Comparison of ENCODE assay signal across 23 cellular contexts in genomic region chr19:1944916-1945561, GRCh38. TPM values are rescaled to one million over a fixed set of nuclear protein-coding genes. Genes with fewer than 3 reads are reported as not detected.
DNase-seq lines count a peak whose midpoint lies in the region; ATAC-seq and TF ChIP-seq lines count a peak whose summit lies in the region.
"Had no signal": no experiment of that assay in that cellular context is flagged by ENCODE, and none has a peak within 500 bp of the region (broad histone marks: within the 10 kb centered on the region; RNA-seq: fewer than 3 reads in every experiment).

No MANE protein-coding gene starts in this region.

- TF ChIP-seq POLR2A in HCT116 (IDR thresholded peaks at IDR 0.05; ENCODE audit: borderline replicate concordance, extremely low read depth, insufficient read depth, insufficient read length): no peak

- no peaks in the 10 kb centered on the region for H3K9me3 Mint-ChIP-seq in activated CD8-positive, alpha-beta memory T cell treated with anti-CD3 and anti-CD28 coated beads, Interleukin-2, amount 10 ng/mL, durations not matched to agents 7 days and 5 days (ENCODE audit: low read depth)
- no peaks in the 10 kb centered on the region for H3K9me3 Mint-ChIP-seq in dendritic cell treated with granulocyte-macrophage colony-stimulating factor and Interleukin-4, amounts not matched to agents 40 ng/mL and 50 ng/mL, for 4 days

- no TSS peak for BruUV-seq in HCT116 (replicated peaks; lab: Mats Ljungman, UMichigan)

- H2AFZ ChIP-seq in HCT116 (ENCODE audit: low read depth, low read length, poor library complexity, severe bottlenecking) (no peak overlapping the region), trophoblast cell (ENCODE audit: insufficient read depth, low read length, poor library complexity) (no peak overlapping the region)

- H2BK120ac ChIP-seq in trophoblast cell (ENCODE audit: insufficient read depth, low read length, poor library complexity): no peak overlapping the region

- H3K36me3 ChIP-seq in HCT116 (ENCODE audit: control insufficient read depth in 1 of 2, insufficient read depth in 2 of 2, low read length in 2 of 2) (0 out of 4 replicates have a peak, but pooled peaks cover 0 to 6% of the 10 kb centered on the region in 2 experiments), trophoblast cell (ENCODE audit: control insufficient read depth in 1 of 2, insufficient read depth in 2 of 2, low read length in 2 of 2) (peaks cover 13 to 16% of the 10 kb centered on the region in 2 experiments)
- H3K36me3 ChIP-seq: cardiac muscle cell, MG63 had no signal

- H3K9me3 ChIP-seq in HCT116 (ENCODE audit: control insufficient read depth in 1 of 2, insufficient read depth in 1 of 2, low read depth in 1 of 2, low read length in 2 of 2) (no peaks in the 10 kb centered on the region), trophoblast cell (ENCODE audit: insufficient read depth, low read depth, low read length) (peaks cover 3% of the 10 kb centered on the region)
- H3K9me3 ChIP-seq: esophagus squamous epithelium, MG63, testis had no signal

- H3K27ac ChIP-seq in HCT116 (ENCODE audit: low read depth, low read length) (peak overlapping the region; percentile 20; the same call in 1 of the 2 replicates), trophoblast cell (ENCODE audit: low read depth, low read length) (no peak overlapping the region)
- H3K27ac ChIP-seq: cardiac muscle cell, testis had no signal

- H3K23ac ChIP-seq in trophoblast cell (ENCODE audit: low read length): no peak overlapping the region

- no peak for DNase-seq in activated CD8-positive, alpha-beta memory T cell treated with anti-CD3 and anti-CD28 coated beads, Interleukin-2, amount 10 ng/mL, durations not matched to agents 7 days and 5 days
- DNase-seq in activated CD8-positive, alpha-beta memory T cell treated with anti-CD3 and anti-CD28 coated beads, Interleukin-2, amount 50 U/mL, for 48 hours: no peak
- DNase-seq in HCT116 (ENCODE audit: low read depth, low spot score) (no peak), trophoblast cell (no peak), NCI-H345 treated with DMSO at 0.1 percent for 48 hours (lab: John Stamatoyannopoulos, UW; ENCODE audit: unreplicated experiment) (no peak), amygdala (lab: John Stamatoyannopoulos, UW) (no peak), NCI-H1694 treated with DMSO at 0.1 percent for 48 hours (lab: John Stamatoyannopoulos, UW) (no peak)
- DNase-seq: activated CD4-positive, alpha-beta T cell treated with anti-CD3 and anti-CD28 coated beads for 36 hours; activated naive CD4-positive, alpha-beta T cell treated with anti-CD3 and anti-CD28 coated beads, Interleukin-2, amount 50 U/mL, for 16 hours; aorta; cortex of kidney; DMS79; esophagus squamous epithelium; GF-D8; HCEC 1CT; MG63; NCI-H2081; NCI-H2227 treated with DMSO at 0.1 percent for 48 hours; occipital lobe; stimulated activated naive CD4-positive, alpha-beta T cell treated with Interleukin-2 at 50 U/mL for 16 hours had no signal

- H3K4me3 Mint-ChIP-seq in activated CD8-positive, alpha-beta memory T cell treated with anti-CD3 and anti-CD28 coated beads, Interleukin-2, amount 10 ng/mL, durations not matched to agents 7 days and 5 days: no peak overlapping the region
- H3K4me3 Mint-ChIP-seq in dendritic cell treated with granulocyte-macrophage colony-stimulating factor and Interleukin-4, amounts not matched to agents 40 ng/mL and 50 ng/mL, for 4 days: peak overlapping the region; percentile 93
- H3K4me3 Mint-ChIP-seq: activated CD4-positive, alpha-beta T cell treated with anti-CD3 and anti-CD28 coated beads for 36 hours had no signal

- H4K8ac ChIP-seq in trophoblast cell (ENCODE audit: low read depth, low read length): no peak overlapping the region

- intact Hi-C loops in HCT116 (cut with micrococcal nuclease): no loop called here
- intact Hi-C loops in dendritic cell treated with granulocyte-macrophage colony-stimulating factor and Interleukin-4, amounts not matched to agents 40 ng/mL and 50 ng/mL, for 4 days (cut with micrococcal nuclease): no loop called here

- H3K79me2 ChIP-seq in HCT116 (ENCODE audit: insufficient read depth, low read length) (peaks cover 83% of the 10 kb centered on the region), trophoblast cell (ENCODE audit: control insufficient read depth, insufficient read depth, low read length, poor library complexity) (peaks cover 62% of the 10 kb centered on the region)

- H2AK5ac ChIP-seq in trophoblast cell (ENCODE audit: low read length): no peak overlapping the region

- CTCF ChIA-PET in activated CD8-positive, alpha-beta memory T cell treated with anti-CD3 and anti-CD28 coated beads, Interleukin-2, amount 10 ng/mL, durations not matched to agents 7 days and 5 days (lab: Charles Lee): interaction anchor here (1.1 to 3.0 kb wide), 10 partner anchors 9 to 108 kb away, joined by 3 to 9 read pairs (median 4); no protein-coding TSS in a partner anchor
- CTCF ChIA-PET in HCT116 (lab: Charles Lee): no interaction called here

- no peak overlapping the region for H4K12ac ChIP-seq in trophoblast cell (ENCODE audit: low read depth, low read length)

- H3K18ac ChIP-seq in trophoblast cell (ENCODE audit: low read length): no peak overlapping the region

- H3K27ac Mint-ChIP-seq in activated CD8-positive, alpha-beta memory T cell treated with anti-CD3 and anti-CD28 coated beads, Interleukin-2, amount 10 ng/mL, durations not matched to agents 7 days and 5 days: peak overlapping the region; percentile 40
- H3K27ac Mint-ChIP-seq in dendritic cell treated with granulocyte-macrophage colony-stimulating factor and Interleukin-4, amounts not matched to agents 40 ng/mL and 50 ng/mL, for 4 days: peak overlapping the region; percentile 97
- H3K27ac Mint-ChIP-seq: activated CD4-positive, alpha-beta T cell treated with anti-CD3 and anti-CD28 coated beads for 36 hours had no signal

- no CpG with 5 or more reads among the region's 30 CpGs for WGBS in trophoblast cell (ENCODE audit: extremely low coverage, insufficient coverage, insufficient read length)

- H3K4ac ChIP-seq in trophoblast cell (ENCODE audit: low read depth, low read length): peak overlapping the region; percentile 98

- peaks cover 25% of the 10 kb centered on the region for H3K4me1 Mint-ChIP-seq in activated CD8-positive, alpha-beta memory T cell treated with anti-CD3 and anti-CD28 coated beads, Interleukin-2, amount 10 ng/mL, durations not matched to agents 7 days and 5 days
- peaks cover 68% of the 10 kb centered on the region for H3K4me1 Mint-ChIP-seq in dendritic cell treated with granulocyte-macrophage colony-stimulating factor and Interleukin-4, amounts not matched to agents 40 ng/mL and 50 ng/mL, for 4 days (ENCODE audit: low read depth)

- no peaks in the 10 kb centered on the region for H3K27me3 Mint-ChIP-seq in activated CD8-positive, alpha-beta memory T cell treated with anti-CD3 and anti-CD28 coated beads, Interleukin-2, amount 10 ng/mL, durations not matched to agents 7 days and 5 days
- H3K27me3 Mint-ChIP-seq in dendritic cell treated with granulocyte-macrophage colony-stimulating factor and Interleukin-4, amounts not matched to agents 40 ng/mL and 50 ng/mL, for 4 days: no peaks in the 10 kb centered on the region
- H3K27me3 Mint-ChIP-seq: activated CD4-positive, alpha-beta T cell treated with anti-CD3 and anti-CD28 coated beads for 36 hours had no signal

- H4K20me1 ChIP-seq in HCT116 (ENCODE audit: insufficient read depth): no peaks in the 10 kb centered on the region

- H2BK5ac ChIP-seq in trophoblast cell (ENCODE audit: low read depth, low read length, poor library complexity): no peak overlapping the region

- H4K91ac ChIP-seq in trophoblast cell (ENCODE audit: low read depth, low read length): no peak overlapping the region

- peaks cover 17% of the 10 kb centered on the region for H3K79me1 ChIP-seq in trophoblast cell (ENCODE audit: low read length)

- peaks cover 14 to 56% of the 10 kb centered on the region in 2 experiments; a peak in 3 of 4 replicates for H3K4me1 ChIP-seq in HCT116 (ENCODE audit: control insufficient read depth in 1 of 2, insufficient read depth in 2 of 2, low read length in 2 of 2)
- H3K4me1 ChIP-seq in trophoblast cell (ENCODE audit: control insufficient read depth in 1 of 2, insufficient read depth in 2 of 2, low read length in 2 of 2): peaks cover 9 to 15% of the 10 kb centered on the region in 2 experiments

- RAD21 ChIA-PET in HCT116 (lab: Charles Lee; ENCODE audit: low non-redundant PET in 1 of 2, low total read pairs in 2 of 2, uncharacterized antibody in 2 of 2, unreplicated experiment in 2 of 2): no interaction called here

- H3K4me2 ChIP-seq in HCT116 (ENCODE audit: low read length): 0 out of 2 replicates have a peak overlapping the region, but pooled peaks have one; percentile 41
- no peak overlapping the region for H3K4me2 ChIP-seq in trophoblast cell (ENCODE audit: low read length)

- H3K27me3 ChIP-seq in HCT116 (ENCODE audit: insufficient read depth, low read length): no peaks in the 10 kb centered on the region
- no peaks in the 10 kb centered on the region for H3K27me3 ChIP-seq in trophoblast cell (ENCODE audit: insufficient read depth, low read length)
- H3K27me3 ChIP-seq: cardiac muscle cell, esophagus squamous epithelium, MG63, testis had no signal

- POLR2A ChIA-PET in HCT116 (lab: Charles Lee): no interaction called here

- H3K14ac ChIP-seq in trophoblast cell (ENCODE audit: low read length): no peak overlapping the region

- H3K9me2 ChIP-seq in HCT116 (ENCODE audit: insufficient read depth): no peaks in the 10 kb centered on the region

- H3K9ac ChIP-seq in HCT116 (ENCODE audit: low read length): no peak overlapping the region
- H3K9ac ChIP-seq in trophoblast cell (ENCODE audit: low read length): no peak overlapping the region

- TF ChIP-seq RAD21 in HCT116 (IDR thresholded peaks at IDR 0.05; ENCODE audit: low read depth): no peak

- no peak overlapping the region for H2BK12ac ChIP-seq in trophoblast cell (ENCODE audit: low read length)

- TF ChIP-seq CTCF in HCT116 (IDR thresholded peaks at IDR 0.05 in 2 of 3, conservative IDR thresholded peaks at IDR 0.05 in 1 of 3; ENCODE audit: borderline replicate concordance in 1 of 3, insufficient read depth in 1 of 3, low read depth in 2 of 3, low read length in 2 of 3): no peak

- H3K4me3 ChIP-seq in HCT116 (replicated peaks in 1 of 2; ENCODE audit: low read depth in 1 of 2, low read length in 2 of 2) (no peak overlapping the region), trophoblast cell (ENCODE audit: low read depth, low read length) (no peak overlapping the region)
- H3K4me3 ChIP-seq: cardiac muscle cell, esophagus squamous epithelium, MG63, testis had no signal

- ATAC-seq in activated CD8-positive, alpha-beta memory T cell treated with anti-CD3 and anti-CD28 coated beads, Interleukin-2, amount 10 ng/mL, durations not matched to agents 7 days and 5 days: no peak
- ATAC-seq in HCT116: no peak
- ATAC-seq: activated CD4-positive, alpha-beta T cell treated with anti-CD3 and anti-CD28 coated beads for 36 hours had no signal

- H3K36me3 Mint-ChIP-seq in activated CD8-positive, alpha-beta memory T cell treated with anti-CD3 and anti-CD28 coated beads, Interleukin-2, amount 10 ng/mL, durations not matched to agents 7 days and 5 days: peaks cover 6% of the 10 kb centered on the region
- peaks cover 55% of the 10 kb centered on the region for H3K36me3 Mint-ChIP-seq in dendritic cell treated with granulocyte-macrophage colony-stimulating factor and Interleukin-4, amounts not matched to agents 40 ng/mL and 50 ng/mL, for 4 days (ENCODE audit: low read depth)

RNA-seq across cellular contexts. Expression of gene CSNK1G2, which starts 4.1 kb away (rescaled TPM):
- 100 to 1,000 TPM; 114 to 129 TPM for total RNA-seq in activated CD8-positive, alpha-beta memory T cell treated with anti-CD3 and anti-CD28 coated beads, Interleukin-2, amount 10 ng/mL, durations not matched to agents 7 days and 5 days
- 97.9 TPM for total RNA-seq in HCT116 (2021; ENCODE audit: unreplicated experiment)
- polyA plus RNA-seq in HCT116 (2012): 90.6 and 114 TPM in 2 replicates
- 92.2 and 93.2 TPM in 2 replicates for polyA plus RNA-seq in trophoblast cell (2013)

RNA-seq across cellular contexts. Expression of gene ADAT3, which starts 39.8 kb away (rescaled TPM):
- total RNA-seq in activated CD8-positive, alpha-beta memory T cell treated with anti-CD3 and anti-CD28 coated beads, Interleukin-2, amount 10 ng/mL, durations not matched to agents 7 days and 5 days: 10 to 100 TPM in 1 of 2 experiments, 1 to 10 TPM in 1; 9.3 to 11.4 TPM
- total RNA-seq in HCT116 (2021; ENCODE audit: unreplicated experiment): 15.9 TPM
- 6.2 and 7.5 TPM in 2 replicates for polyA plus RNA-seq in HCT116 (2012)
- 10.9 and 12.1 TPM in 2 replicates for polyA plus RNA-seq in trophoblast cell (2013)

RNA-seq across cellular contexts. Expression of gene SCAMP4, which starts 39.8 kb away (rescaled TPM):
- total RNA-seq in activated CD8-positive, alpha-beta memory T cell treated with anti-CD3 and anti-CD28 coated beads, Interleukin-2, amount 10 ng/mL, durations not matched to agents 7 days and 5 days: 10 to 100 TPM; 32.9 to 34.8 TPM
- 63.3 TPM for total RNA-seq in HCT116 (2021; ENCODE audit: unreplicated experiment)
- polyA plus RNA-seq in HCT116 (2012): 47.3 and 49.9 TPM in 2 replicates
- polyA plus RNA-seq in trophoblast cell (2013): 70.2 and 70.3 TPM in 2 replicates

RNA-seq across cellular contexts. Expression of gene ABHD17A, which starts 59.7 kb away (rescaled TPM):
- total RNA-seq in activated CD8-positive, alpha-beta memory T cell treated with anti-CD3 and anti-CD28 coated beads, Interleukin-2, amount 10 ng/mL, durations not matched to agents 7 days and 5 days: 100 to 1,000 TPM; 156 to 189 TPM
- total RNA-seq in HCT116 (2021; ENCODE audit: unreplicated experiment): 68.2 TPM
- polyA plus RNA-seq in HCT116 (2012): 39.6 and 42.3 TPM in 2 replicates
- 55.3 and 58.0 TPM in 2 replicates for polyA plus RNA-seq in trophoblast cell (2013)
